In the genomic region with DNA sequence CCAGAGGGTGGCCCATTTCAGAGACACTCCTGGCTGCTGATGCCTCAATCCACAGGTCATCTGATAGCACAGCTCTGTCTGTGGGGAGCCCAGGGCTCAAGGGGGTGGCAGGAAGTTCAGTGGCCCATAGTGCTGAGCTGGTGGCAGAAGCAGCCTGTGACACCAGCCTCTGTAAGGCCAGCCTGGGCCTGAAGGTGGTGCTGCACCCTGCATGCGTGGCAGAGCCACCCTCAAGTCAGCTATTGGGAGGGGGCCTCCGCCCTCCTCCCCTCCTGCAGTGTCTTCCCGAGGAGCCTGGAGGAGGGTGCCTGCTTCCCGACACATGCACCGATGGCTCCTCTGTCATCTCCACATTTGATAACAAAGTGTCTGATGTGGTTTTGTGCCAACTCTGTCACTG, we compare ENCODE assay signal across 7 cellular contexts. TPM values are rescaled to one million over a fixed set of nuclear protein-coding genes. Genes with fewer than 3 reads are reported as not detected.
A peak's percentile ranks its signal among the peaks of the same experiment; 100 is the strongest.
DNase-seq lines count a peak whose midpoint lies in the region; ATAC-seq and TF ChIP-seq lines count a peak whose summit lies in the region.

No MANE protein-coding gene starts in this region.

- in situ Hi-C loops in GM13977 (cut with MboI; ENCODE audit: low pct_unique_long_range_greater_than_20kb, low sequenced_read_pairs, unreplicated experiment) = no loop called here

- no peak overlapping the region for H3K9ac ChIP-seq in liver (ENCODE audit: low read depth in 1 of 2, low read length in 2 of 2)

- DNase-seq in GM13977 (ENCODE audit: low spot score) (peak; percentile 46), RKO (ENCODE audit: low spot score) (no peak), hepatocyte (ENCODE audit: low spot score) (no peak)
- peak; percentile 14 for DNase-seq in activated T-helper 2 cell treated with anti-CD3 and anti-CD28 coated beads, Interferon-gamma antibody, Interleukin-2, Interleukin-4, amounts not matched to agents 10 μg/mL and 5 μg/mL and 100 μg/mL, durations not matched to agents 14 hours and 24 hours and 36 hours (ENCODE audit: low spot score)

- ATAC-seq in GM21367 (IDR thresholded peaks at IDR 0.05; ENCODE audit: unreplicated experiment) = peak; percentile 70
- peak; percentile 58 for ATAC-seq in HG03460 (IDR thresholded peaks at IDR 0.05; ENCODE audit: unreplicated experiment)

- peaks cover 2 to 39% (median 23%) of the 10 kb centered on the region in 4 donors for H3K4me1 ChIP-seq in liver (ENCODE audit: control insufficient read depth in 4 of 4, insufficient read depth in 4 of 4, low read length in 3 of 4)
- H3K4me1 ChIP-seq in hepatocyte (ENCODE audit: insufficient read depth) = peaks cover 16% of the 10 kb centered on the region

- H3K27ac ChIP-seq in liver (ENCODE audit: low read depth in 1 of 2, low read length in 2 of 2) = no peak overlapping the region
- no peak overlapping the region for H3K27ac ChIP-seq in hepatocyte

- peaks cover 25% of the 10 kb centered on the region for H3K4me1 Mint-ChIP-seq in activated T-helper 2 cell treated with anti-CD3 and anti-CD28 coated beads, Interferon-gamma antibody, Interleukin-2, Interleukin-4, amounts not matched to agents 10 μg/mL and 5 μg/mL and 100 μg/mL, durations not matched to agents 14 hours and 24 hours and 36 hours (ENCODE audit: low read depth)

- TF ChIP-seq RAD21 in liver (IDR thresholded peaks at IDR 0.05) = peak; percentile 9 to 45

- no peak overlapping the region for H3K4me2 ChIP-seq in hepatocyte

- no peak overlapping the region for H3K4me3 Mint-ChIP-seq in activated T-helper 2 cell treated with anti-CD3 and anti-CD28 coated beads, Interferon-gamma antibody, Interleukin-2, Interleukin-4, amounts not matched to agents 10 μg/mL and 5 μg/mL and 100 μg/mL, durations not matched to agents 14 hours and 24 hours and 36 hours (ENCODE audit: low read depth)

- TF ChIP-seq CTCF in GM13977 (IDR thresholded peaks at IDR 0.05; ENCODE audit: extremely low read depth, insufficient read depth, missing control alignments) (peak; percentile 88), liver (IDR thresholded peaks at IDR 0.05; ENCODE audit: low read depth, low read length, missing input control) (no peak), hepatocyte (IDR thresholded peaks at IDR 0.05; ENCODE audit: poor library complexity) (no peak)

- no peaks in the 10 kb centered on the region for H3K36me3 Mint-ChIP-seq in activated T-helper 2 cell treated with anti-CD3 and anti-CD28 coated beads, Interferon-gamma antibody, Interleukin-2, Interleukin-4, amounts not matched to agents 10 μg/mL and 5 μg/mL and 100 μg/mL, durations not matched to agents 14 hours and 24 hours and 36 hours (ENCODE audit: low read depth)

- no peaks in the 10 kb centered on the region for H3K27me3 Mint-ChIP-seq in activated T-helper 2 cell treated with anti-CD3 and anti-CD28 coated beads, Interferon-gamma antibody, Interleukin-2, Interleukin-4, amounts not matched to agents 10 μg/mL and 5 μg/mL and 100 μg/mL, durations not matched to agents 14 hours and 24 hours and 36 hours (ENCODE audit: low read depth)

- H3K27me3 ChIP-seq in liver (ENCODE audit: control insufficient read depth in 4 of 4, insufficient read depth in 4 of 4, low read length in 3 of 4) (no peaks in the 10 kb centered on the region), hepatocyte (no peaks in the 10 kb centered on the region)

- H4K20me1 ChIP-seq in hepatocyte (ENCODE audit: insufficient read depth, poor library complexity, severe bottlenecking) = no peaks in the 10 kb centered on the region

- H3K9me2 ChIP-seq in hepatocyte (replicated peaks; ENCODE audit: insufficient read depth) = no peaks in the 10 kb centered on the region

- intact Hi-C loops in activated T-helper 2 cell treated with anti-CD3 and anti-CD28 coated beads, Interferon-gamma antibody, Interleukin-2, Interleukin-4, amounts not matched to agents 10 μg/mL and 5 μg/mL and 100 μg/mL, durations not matched to agents 14 hours and 24 hours and 36 hours (cut with micrococcal nuclease) = no loop called here

- H3K79me2 ChIP-seq in hepatocyte = no peaks in the 10 kb centered on the region

- H3K9me3 ChIP-seq in liver (ENCODE audit: control insufficient read depth in 4 of 4, low read length in 3 of 4) = no peaks in the 10 kb centered on the region
- H3K9me3 ChIP-seq in hepatocyte (ENCODE audit: low read depth) = no peaks in the 10 kb centered on the region

- H3K4me3 ChIP-seq in liver (ENCODE audit: low read depth in 1 of 3, low read length in 3 of 3) = no peak overlapping the region
- no peak overlapping the region for H3K4me3 ChIP-seq in hepatocyte

- WGBS in liver = 72% methylated on average over 5 of the region's 5 CpGs
- 65% methylated on average over 5 of the region's 5 CpGs for WGBS in hepatocyte (ENCODE audit: low lambda C conversion rate, missing lambda C conversion rate)

- H3K9me3 Mint-ChIP-seq in activated T-helper 2 cell treated with anti-CD3 and anti-CD28 coated beads, Interferon-gamma antibody, Interleukin-2, Interleukin-4, amounts not matched to agents 10 μg/mL and 5 μg/mL and 100 μg/mL, durations not matched to agents 14 hours and 24 hours and 36 hours = no peaks in the 10 kb centered on the region

- no peak overlapping the region for H2AFZ ChIP-seq in hepatocyte

- H3K36me3 ChIP-seq in liver (ENCODE audit: control insufficient read depth in 4 of 4, insufficient read depth in 3 of 4, low read depth in 1 of 4, low read length in 3 of 4) (no peaks in the 10 kb centered on the region), hepatocyte (replicated peaks; ENCODE audit: insufficient read depth, low read depth) (no peaks in the 10 kb centered on the region)

- H3K27ac Mint-ChIP-seq in activated T-helper 2 cell treated with anti-CD3 and anti-CD28 coated beads, Interferon-gamma antibody, Interleukin-2, Interleukin-4, amounts not matched to agents 10 μg/mL and 5 μg/mL and 100 μg/mL, durations not matched to agents 14 hours and 24 hours and 36 hours = no peak overlapping the region

TF ChIP-seq in liver, 16 proteins besides CTCF, POLR2A, EP300 and RAD21 (continues in another document):
- TF ChIP-seq TAF1 (conservative IDR thresholded peaks at IDR 0.05) (no peak), YY1 (IDR thresholded peaks at IDR 0.05) (no peak), EGR1 (IDR thresholded peaks at IDR 0.05; ENCODE audit: low read depth in 2 of 2) (no peak), FOXA1 (IDR thresholded peaks at IDR 0.05) (no peak)
- TF ChIP-seq, protein P1, sequence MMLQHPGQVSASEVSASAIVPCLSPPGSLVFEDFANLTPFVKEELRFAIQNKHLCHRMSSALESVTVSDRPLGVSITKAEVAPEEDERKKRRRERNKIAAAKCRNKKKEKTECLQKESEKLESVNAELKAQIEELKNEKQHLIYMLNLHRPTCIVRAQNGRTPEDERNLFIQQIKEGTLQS (IDR thresholded peaks at IDR 0.05) = no peak
- TF ChIP-seq, protein P2, sequence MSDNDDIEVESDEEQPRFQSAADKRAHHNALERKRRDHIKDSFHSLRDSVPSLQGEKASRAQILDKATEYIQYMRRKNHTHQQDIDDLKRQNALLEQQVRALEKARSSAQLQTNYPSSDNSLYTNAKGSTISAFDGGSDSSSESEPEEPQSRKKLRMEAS (IDR thresholded peaks at IDR 0.05) = no peak
- TF ChIP-seq, protein P3, sequence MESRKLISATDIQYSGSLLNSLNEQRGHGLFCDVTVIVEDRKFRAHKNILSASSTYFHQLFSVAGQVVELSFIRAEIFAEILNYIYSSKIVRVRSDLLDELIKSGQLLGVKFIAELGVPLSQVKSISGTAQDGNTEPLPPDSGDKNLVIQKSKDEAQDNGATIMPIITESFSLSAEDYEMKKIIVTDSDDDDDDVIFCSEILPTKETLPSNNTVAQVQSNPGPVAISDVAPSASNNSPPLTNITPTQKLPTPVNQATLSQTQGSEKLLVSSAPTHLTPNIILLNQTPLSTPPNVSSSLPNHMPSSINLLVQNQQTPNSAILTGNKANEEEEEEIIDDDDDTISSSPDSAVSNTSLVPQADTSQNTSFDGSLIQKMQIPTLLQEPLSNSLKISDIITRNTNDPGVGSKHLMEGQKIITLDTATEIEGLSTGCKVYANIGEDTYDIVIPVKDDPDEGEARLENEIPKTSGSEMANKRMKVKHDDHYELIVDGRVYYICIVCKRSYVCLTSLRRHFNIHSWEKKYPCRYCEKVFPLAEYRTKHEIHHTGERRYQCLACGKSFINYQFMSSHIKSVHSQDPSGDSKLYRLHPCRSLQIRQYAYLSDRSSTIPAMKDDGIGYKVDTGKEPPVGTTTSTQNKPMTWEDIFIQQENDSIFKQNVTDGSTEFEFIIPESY (IDR thresholded peaks at IDR 0.05) = no peak

RNA-seq across cellular contexts. Expression of a gene that starts 3.0 kb away (rescaled TPM):
- total RNA-seq in activated T-helper 2 cell treated with anti-CD3 and anti-CD28 coated beads, Interferon-gamma antibody, Interleukin-2, Interleukin-4, amounts not matched to agents 10 μg/mL and 5 μg/mL and 100 μg/mL, durations not matched to agents 14 hours and 24 hours and 36 hours = not detected in 2 replicates
- total RNA-seq in liver = 10 to 100 TPM in 1 of 2 donors, 1 to 10 TPM in 1; 6.0 to 63.9 TPM
- 10 to 100 TPM; 30.6 to 35.4 TPM for polyA plus RNA-seq in liver
- total RNA-seq in hepatocyte = 2.6 TPM in 2 replicates
- 2.9 and 3.3 TPM in 2 replicates for polyA plus RNA-seq in hepatocyte

RNA-seq across cellular contexts. Expression of a gene that starts 21.4 kb away (rescaled TPM):
- 5.5 and 6.3 TPM in 2 replicates for total RNA-seq in activated T-helper 2 cell treated with anti-CD3 and anti-CD28 coated beads, Interferon-gamma antibody, Interleukin-2, Interleukin-4, amounts not matched to agents 10 μg/mL and 5 μg/mL and 100 μg/mL, durations not matched to agents 14 hours and 24 hours and 36 hours
- 1 to 10 TPM; 2.7 to 3.8 TPM for total RNA-seq in liver
- polyA plus RNA-seq in liver = 1 to 10 TPM in 1 of 2 donors, under 1 TPM in 1; 0.89 to 2.1 TPM
- 1.7 and 1.8 TPM in 2 replicates for total RNA-seq in hepatocyte
- polyA plus RNA-seq in hepatocyte = 0.56 and 1.5 TPM in 2 replicates

RNA-seq across cellular contexts. Expression of a gene that starts 41.3 kb away (rescaled TPM):
- total RNA-seq in activated T-helper 2 cell treated with anti-CD3 and anti-CD28 coated beads, Interferon-gamma antibody, Interleukin-2, Interleukin-4, amounts not matched to agents 10 μg/mL and 5 μg/mL and 100 μg/mL, durations not matched to agents 14 hours and 24 hours and 36 hours = 6.8 TPM in 2 replicates
- total RNA-seq in liver = 1 to 10 TPM; 1.0 to 1.5 TPM
- under 1 TPM; 0.21 to 0.22 TPM for polyA plus RNA-seq in liver
- total RNA-seq in hepatocyte = 0.07 and 0.24 TPM in 2 replicates
- not detected in 2 replicates for polyA plus RNA-seq in hepatocyte

RNA-seq across cellular contexts. Expression of a gene that starts 59.7 kb away (rescaled TPM):
- total RNA-seq in activated T-helper 2 cell treated with anti-CD3 and anti-CD28 coated beads, Interferon-gamma antibody, Interleukin-2, Interleukin-4, amounts not matched to agents 10 μg/mL and 5 μg/mL and 100 μg/mL, durations not matched to agents 14 hours and 24 hours and 36 hours = 0.74 and 0.94 TPM in 2 replicates
- total RNA-seq in liver (1 to 10 TPM in 1 of 2 donors, under 1 TPM in 1; 0.37 to 1.1 TPM), hepatocyte (2.7 and 3.9 TPM in 2 replicates)
- polyA plus RNA-seq in liver (under 1 TPM; 0.16 to 0.54 TPM), hepatocyte (1.2 and 1.6 TPM in 2 replicates)

Comparison
In these comparisons a context has a peak if more than half of its experiments do, and no peak if none do; other contexts are left out.
1. DNase-seq: peak in GM13977 (single experiment) and activated T-helper 2 cell treated with anti-CD3 and anti-CD28 coated beads, Interferon-gamma antibody, Interleukin-2, Interleukin-4, amounts not matched to agents 10 μg/mL and 5 μg/mL and 100 μg/mL, durations not matched to agents 14 hours and 24 hours and 36 hours (single experiment); none in RKO (single experiment) and hepatocyte (single experiment).